Comparison of ENCODE assay signal across 11 cellular contexts in genomic region chr20:46108435-46108841, GRCh38. TPM values are rescaled to one million over a fixed set of nuclear protein-coding genes. Genes with fewer than 3 reads are reported as not detected.
DNase-seq lines count a peak whose midpoint lies in the region; ATAC-seq and TF ChIP-seq lines count a peak whose summit lies in the region.
"Had no signal": no experiment of that assay in that cellular context is flagged by ENCODE, and none has a peak within 500 bp of the region (broad histone marks: within the 10 kb centered on the region; RNA-seq: fewer than 3 reads in every experiment).

No MANE protein-coding gene starts in this region.

- H3K4me1 Mint-ChIP-seq in glutamatergic neuron (ENCODE audit: low read depth, unreplicated experiment): peaks cover 6% of the 10 kb centered on the region
- no peaks in the 10 kb centered on the region for H3K4me1 Mint-ChIP-seq in type B pancreatic cell (ENCODE audit: unreplicated experiment)

- peak; percentile 78 for ATAC-seq in GM19372 (IDR thresholded peaks at IDR 0.05; ENCODE audit: low read depth, unreplicated experiment)
- ATAC-seq in HG02981 (IDR thresholded peaks at IDR 0.05; ENCODE audit: unreplicated experiment): peak; percentile 73

- H3K9me3 Mint-ChIP-seq in glutamatergic neuron (ENCODE audit: unreplicated experiment) (peaks cover 2% of the 10 kb centered on the region), type B pancreatic cell (no peaks in the 10 kb centered on the region)

- H3K4me3 Mint-ChIP-seq in glutamatergic neuron (ENCODE audit: unreplicated experiment): no peak overlapping the region
- H3K4me3 Mint-ChIP-seq in type B pancreatic cell: no peak overlapping the region

- H3K27me3 Mint-ChIP-seq in glutamatergic neuron (ENCODE audit: unreplicated experiment) (peaks cover 4% of the 10 kb centered on the region), type B pancreatic cell (peaks cover 77% of the 10 kb centered on the region)

- peak; percentile 32 for TF ChIP-seq CTCF in GM10248 (IDR thresholded peaks at IDR 0.05; ENCODE audit: control extremely low read depth, extremely low read depth, low read depth, missing control alignments)
- TF ChIP-seq CTCF in glutamatergic neuron (IDR thresholded peaks at IDR 0.05; ENCODE audit: partially characterized antibody, unreplicated experiment): no peak
- no peak for TF ChIP-seq CTCF in type B pancreatic cell (conservative IDR thresholded peaks at IDR 0.05)

- no peak overlapping the region for H3K27ac Mint-ChIP-seq in glutamatergic neuron (ENCODE audit: unreplicated experiment)
- H3K27ac Mint-ChIP-seq in type B pancreatic cell: no peak overlapping the region

- CTCF ChIA-PET in GM10248 (lab: Yijun Ruan, JAX): interaction anchor here (0.7 to 5.8 kb wide), 14 partner anchors 9 to 109 kb away, joined by 3 to 45 read pairs (median 4); no protein-coding TSS in a partner anchor

- DNase-seq in GM10248 (ENCODE audit: extremely low spot score) (peak; percentile 69), NOMO-1 treated with DMSO at 0.1 percent for 48 hours (lab: John Stamatoyannopoulos, UW; ENCODE audit: unreplicated experiment) (peak; percentile 90), activated gamma-delta T cell treated with Interleukin-2 at 50 U/mL for 16 hours (no peak), glutamatergic neuron (no peak), type B pancreatic cell (ENCODE audit: extremely low spot score, unreplicated experiment) (no peak)
- no peak for DNase-seq in central memory CD4-positive, alpha-beta T cell
- DNase-seq: AML-193, NCI-H774, occipital lobe had no signal

- POLR2A ChIA-PET in GM10248 (lab: Yijun Ruan, JAX): no interaction called here

- no peaks in the 10 kb centered on the region for H3K36me3 Mint-ChIP-seq in glutamatergic neuron (ENCODE audit: unreplicated experiment)
- H3K36me3 Mint-ChIP-seq in type B pancreatic cell: no peaks in the 10 kb centered on the region

RNA-seq across cellular contexts. Expression of gene CD40, which starts 9.7 kb away (rescaled TPM):
- 1.2 TPM for total RNA-seq in glutamatergic neuron (ENCODE audit: unreplicated experiment)
- total RNA-seq in type B pancreatic cell (ENCODE audit: low replicate concordance): 0.40 and 1.5 TPM in 2 replicates

RNA-seq across cellular contexts. Expression of gene NCOA5, which starts 18.7 kb away (rescaled TPM):
- total RNA-seq in glutamatergic neuron (ENCODE audit: unreplicated experiment) (42.9 TPM), type B pancreatic cell (ENCODE audit: low replicate concordance) (43.5 and 48.6 TPM in 2 replicates)

Comparison
In these comparisons a context has a peak if more than half of its experiments do, and no peak if none do; other contexts are left out.
1. DNase-seq: peak in GM10248 (single experiment) and NOMO-1 treated with DMSO at 0.1 percent for 48 hours (single experiment); none in activated gamma-delta T cell treated with Interleukin-2 at 50 U/mL for 16 hours (single experiment), glutamatergic neuron (single experiment), central memory CD4-positive, alpha-beta T cell (single experiment) and type B pancreatic cell (single experiment).